ENCODE assay signal across 29 cellular contexts in genomic region chr13:73422973-73423372, GRCh38.
DNase-seq lines count a peak whose midpoint lies in the region; ATAC-seq and TF ChIP-seq lines count a peak whose summit lies in the region.
"Had no signal": no experiment of that assay in that cellular context is flagged by ENCODE, and none has a peak within 500 bp of the region (broad histone marks: within the 10 kb centered on the region; RNA-seq: fewer than 3 reads in every experiment).

No MANE protein-coding gene starts in this region.

- H3K27me3 Mint-ChIP-seq in GM23338 (ENCODE audit: insufficient read depth, low read depth, poor library complexity): no peaks in the 10 kb centered on the region

- CTCF ChIA-PET in HCT116 (lab: Charles Lee): no interaction called here
- CTCF ChIA-PET in mammary epithelial cell (lab: Charles Lee; ENCODE audit: low non-redundant PET): interaction anchor here (0.7 kb wide), 1 partner anchor 72 kb away, joined by 3 read pairs; no protein-coding TSS in a partner anchor
- CTCF ChIA-PET in GM10248 (lab: Yijun Ruan, JAX): interaction anchor here (0.9 to 1.3 kb wide), 2 partner anchors 15 to 22 kb away, joined by 3 read pairs; no protein-coding TSS in a partner anchor

- H3K4me2 ChIP-seq in HCT116 (ENCODE audit: low read length) (no peak overlapping the region), mammary epithelial cell (ENCODE audit: insufficient read depth, low read depth, low read length) (no peak overlapping the region), GM23338 (no peak overlapping the region)

- H3K9me2 ChIP-seq in HCT116 (ENCODE audit: insufficient read depth) (no peaks in the 10 kb centered on the region), GM23338 (ENCODE audit: insufficient read depth) (no peaks in the 10 kb centered on the region)

- DNase-seq in HCT116 (ENCODE audit: low read depth, low spot score) (no peak), mammary epithelial cell (no peak), mucosa of descending colon (peak in 1 of 3 donors; percentile 16), ovary (no peak), heart right ventricle (no peak), GM23338 (ENCODE audit: low spot score) (no peak), GM10248 (ENCODE audit: extremely low spot score) (no peak)
- DNase-seq: 8988T; ACHN; BE2C; CD8-positive, alpha-beta memory T cell; DMS 273 treated with DMSO at 0.1 percent for 48 hours; DMS79; EL; GF-D8; H9; HFFc6; Kasumi-1; MV-4-11; NCI-H1105 treated with DMSO at 0.1 percent for 48 hours; NCI-H146; NCI-H2029 treated with DMSO at 0.1 percent for 48 hours; NCI-H2227 treated with DMSO at 0.1 percent for 48 hours; NCI-H526 treated with DMSO at 0.1 percent for 48 hours had no signal

- H4K20me1 ChIP-seq in HCT116 (ENCODE audit: insufficient read depth) (no peaks in the 10 kb centered on the region), mammary epithelial cell (ENCODE audit: insufficient read depth, low read length) (no peaks in the 10 kb centered on the region), GM23338 (replicated peaks; ENCODE audit: insufficient read depth) (no peaks in the 10 kb centered on the region)

- no TSS peak for BruUV-seq in HCT116 (replicated peaks; lab: Mats Ljungman, UMichigan)
- BruUV-seq in mammary epithelial cell (replicated peaks; lab: Mats Ljungman, UMichigan): no TSS peak

- peak overlapping the region; percentile 65; the same call in 1 of the 2 replicates for H3K27ac ChIP-seq in HCT116 (ENCODE audit: low read depth, low read length)
- H3K27ac ChIP-seq in mammary epithelial cell (ENCODE audit: insufficient read depth, low read depth, low read length): peak overlapping the region; percentile 99
- H3K27ac ChIP-seq in ovary: no peak overlapping the region
- no peak overlapping the region for H3K27ac ChIP-seq in heart right ventricle
- H3K27ac ChIP-seq in GM23338 (ENCODE audit: low read depth): no peak overlapping the region

- no peak overlapping the region for H3K27ac Mint-ChIP-seq in GM23338
- H3K27ac Mint-ChIP-seq: CD8-positive, alpha-beta memory T cell; HFFc6 had no signal

- TF ChIP-seq CTCF in HCT116 (IDR thresholded peaks at IDR 0.05 in 2 of 3, conservative IDR thresholded peaks at IDR 0.05 in 1 of 3; ENCODE audit: borderline replicate concordance in 1 of 3, insufficient read depth in 1 of 3, low read depth in 2 of 3, low read length in 2 of 3) (no peak), mammary epithelial cell (conservative IDR thresholded peaks at IDR 0.05 in 1 of 2, IDR thresholded peaks at IDR 0.05 in 1 of 2; ENCODE audit: extremely low read depth in 1 of 2, insufficient read depth in 1 of 2, low read depth in 1 of 2, low read length in 2 of 2) (no peak), mucosa of descending colon (IDR thresholded peaks at IDR 0.05) (no peak), ovary (IDR thresholded peaks at IDR 0.05) (no peak), heart right ventricle (IDR thresholded peaks at IDR 0.05) (no peak), GM23338 (conservative IDR thresholded peaks at IDR 0.05; ENCODE audit: low read depth in 2 of 2) (no peak), GM10248 (IDR thresholded peaks at IDR 0.05; ENCODE audit: control extremely low read depth, extremely low read depth, low read depth, missing control alignments) (no peak)

- H3K4me1 ChIP-seq in HCT116 (ENCODE audit: control insufficient read depth in 1 of 2, insufficient read depth in 2 of 2, low read length in 2 of 2) (peaks cover 12 to 35% of the 10 kb centered on the region in 2 experiments), mammary epithelial cell (ENCODE audit: insufficient read depth, low read length) (peaks cover 40% of the 10 kb centered on the region), mucosa of descending colon (ENCODE audit: low read depth) (no peaks in the 10 kb centered on the region), ovary (ENCODE audit: insufficient read depth) (no peaks in the 10 kb centered on the region), heart right ventricle (no peaks in the 10 kb centered on the region), GM23338 (ENCODE audit: insufficient read depth) (no peaks in the 10 kb centered on the region)
- H3K4me1 ChIP-seq: BE2C, Peyer's patch had no signal

- RAD21 ChIA-PET in HCT116 (lab: Charles Lee; ENCODE audit: low non-redundant PET in 1 of 2, low total read pairs in 2 of 2, uncharacterized antibody in 2 of 2, unreplicated experiment in 2 of 2): no interaction called here

- no peak overlapping the region for H3K4me3 Mint-ChIP-seq in GM23338
- H3K4me3 Mint-ChIP-seq: CD14-positive monocyte; CD8-positive, alpha-beta memory T cell; H9; HFFc6 had no signal

- H3K4me3 ChIP-seq in HCT116 (replicated peaks in 1 of 2; ENCODE audit: low read depth in 1 of 2, low read length in 2 of 2) (no peak overlapping the region), mammary epithelial cell (replicated peaks in 1 of 3; ENCODE audit: insufficient read depth in 1 of 3, low read depth in 2 of 3, low read length in 3 of 3) (no peak overlapping the region), mucosa of descending colon (no peak overlapping the region), ovary (no peak overlapping the region), heart right ventricle (no peak overlapping the region), GM23338 (no peak overlapping the region)
- H3K4me3 ChIP-seq: K562, Peyer's patch had no signal

- POLR2A ChIA-PET in HCT116 (lab: Charles Lee) (interaction anchor here (1.2 to 1.5 kb wide), 2 partner anchors 8 to 12 kb away, joined by 3 to 4 read pairs; no protein-coding TSS in a partner anchor), GM10248 (lab: Yijun Ruan, JAX) (no interaction called here)

- H3K4me1 Mint-ChIP-seq in GM23338: no peaks in the 10 kb centered on the region
- H3K4me1 Mint-ChIP-seq: CD14-positive monocyte; CD8-positive, alpha-beta memory T cell; H9 had no signal

- intact Hi-C loops in HCT116 (cut with micrococcal nuclease): loop anchor here (10.0 kb wide), 1 partner anchor 282 kb away; no protein-coding TSS in a partner anchor
- intact Hi-C loops in mammary epithelial cell (cut with micrococcal nuclease): loop anchor here (5.0 kb wide), 2 partner anchors 119 to 254 kb away; no protein-coding TSS in a partner anchor
- intact Hi-C loops in mucosa of descending colon (cut with DNase I, micrococcal nuclease): no loop called here
- intact Hi-C loops in ovary (cut with DNase I): no loop called here
- intact Hi-C loops in heart right ventricle (cut with DNase I): no loop called here

- H3K27me3 ChIP-seq in HCT116 (ENCODE audit: insufficient read depth, low read length) (no peaks in the 10 kb centered on the region), mammary epithelial cell (ENCODE audit: insufficient read depth, low read length) (no peaks in the 10 kb centered on the region), ovary (no peaks in the 10 kb centered on the region), heart right ventricle (no peaks in the 10 kb centered on the region), GM23338 (ENCODE audit: insufficient read depth) (no peaks in the 10 kb centered on the region)
- H3K27me3 ChIP-seq: Peyer's patch had no signal

- H3K9ac ChIP-seq in HCT116 (ENCODE audit: low read length) (no peak overlapping the region), mammary epithelial cell (ENCODE audit: insufficient read depth, low read length) (peak overlapping the region; percentile 23)

- in situ Hi-C loops in mammary epithelial cell (cut with MboI; ENCODE audit: low sequenced_read_pairs in 2 of 2): loop anchor here (10.0 to 25.0 kb wide), 4 partner anchors 282 to 586 kb away; no protein-coding TSS in a partner anchor

- H3K9me3 Mint-ChIP-seq in GM23338: no peaks in the 10 kb centered on the region
- H3K9me3 Mint-ChIP-seq: CD8-positive, alpha-beta memory T cell; H9; HFFc6 had no signal

- WGBS in mammary epithelial cell (ENCODE audit: low coverage, missing lambda C conversion rate): 94% methylated on average over 2 of the region's 2 CpGs
- WGBS in ovary, 3 donors: 85 to 87% (median 85%) methylated on average over 2 of the region's 2 CpGs
- WGBS in heart right ventricle, 2 donors: 80 to 81% methylated on average over 2 of the region's 2 CpGs

- TF ChIP-seq POLR2A in HCT116 (IDR thresholded peaks at IDR 0.05; ENCODE audit: borderline replicate concordance, extremely low read depth, insufficient read depth, insufficient read length) (no peak), ovary (IDR thresholded peaks at IDR 0.05) (no peak)

- no peaks in the 10 kb centered on the region for H3F3A ChIP-seq in GM23338 (replicated peaks; ENCODE audit: low read depth)

- dilution Hi-C loops in mammary epithelial cell (cut with HindIII; ENCODE audit: low sequenced_read_pairs): no loop called here

- H3K9me3 ChIP-seq in HCT116 (ENCODE audit: control insufficient read depth in 1 of 2, insufficient read depth in 1 of 2, low read depth in 1 of 2, low read length in 2 of 2) (no peaks in the 10 kb centered on the region), mammary epithelial cell (replicated peaks; ENCODE audit: insufficient read depth, low read length) (no peaks in the 10 kb centered on the region), mucosa of descending colon (no peaks in the 10 kb centered on the region), ovary (no peaks in the 10 kb centered on the region), heart right ventricle (no peaks in the 10 kb centered on the region)
- H3K9me3 ChIP-seq: BE2C, Peyer's patch had no signal

- no peak for TF ChIP-seq EP300 in ovary (IDR thresholded peaks at IDR 0.05)

- H3K79me2 ChIP-seq in HCT116 (ENCODE audit: insufficient read depth, low read length) (no peaks in the 10 kb centered on the region), mammary epithelial cell (ENCODE audit: insufficient read depth, low read length) (no peaks in the 10 kb centered on the region), GM23338 (replicated peaks; ENCODE audit: insufficient read depth) (no peaks in the 10 kb centered on the region)

- H3K36me3 ChIP-seq in HCT116 (ENCODE audit: control insufficient read depth in 1 of 2, insufficient read depth in 2 of 2, low read length in 2 of 2) (no peaks in the 10 kb centered on the region), mammary epithelial cell (ENCODE audit: insufficient read depth, low read length) (no peaks in the 10 kb centered on the region), mucosa of descending colon (ENCODE audit: low read depth) (no peaks in the 10 kb centered on the region), ovary (no peaks in the 10 kb centered on the region), heart right ventricle (no peaks in the 10 kb centered on the region), GM23338 (ENCODE audit: insufficient read depth) (no peaks in the 10 kb centered on the region)
- H3K36me3 ChIP-seq: BE2C, Peyer's patch had no signal

- no peaks in the 10 kb centered on the region for H3K36me3 Mint-ChIP-seq in GM23338 (ENCODE audit: low read depth)
- H3K36me3 Mint-ChIP-seq: CD14-positive monocyte had no signal

- H2AFZ ChIP-seq in HCT116 (ENCODE audit: low read depth, low read length, poor library complexity, severe bottlenecking): peak overlapping the region; percentile 60
- H2AFZ ChIP-seq in mammary epithelial cell (ENCODE audit: low read depth, low read length): peak overlapping the region; percentile 67
- no peak overlapping the region for H2AFZ ChIP-seq in GM23338

- TF ChIP-seq RAD21 in HCT116 (IDR thresholded peaks at IDR 0.05; ENCODE audit: low read depth): no peak

- ATAC-seq in HCT116: no peak
- ATAC-seq in esophagus mucosa: peak; percentile 89
- ATAC-seq in mucosa of descending colon: peak; percentile 61
- ATAC-seq in heart right ventricle: no peak
- ATAC-seq in GM23338: no peak
- ATAC-seq: K562, SK-N-SH treated with all-trans-retinoic acid at 6 μM for 48 hours had no signal

Comparison
In these comparisons a context has a peak if more than half of its experiments do, and no peak if none do; other contexts are left out.
1. ATAC-seq: peak in esophagus mucosa (single experiment) and mucosa of descending colon (single experiment); none in HCT116 (single experiment), heart right ventricle (0 of 8) and GM23338 (single experiment).
2. H3K27ac ChIP-seq: peak in HCT116 (single experiment) and mammary epithelial cell (single experiment); none in ovary (0 of 2), heart right ventricle (0 of 10) and GM23338 (single experiment).
3. intact Hi-C loops: an anchor here in HCT116 (10.0 kb wide) and mammary epithelial cell (5.0 kb wide); none called in mucosa of descending colon, ovary and heart right ventricle.